In the genomic region with DNA sequence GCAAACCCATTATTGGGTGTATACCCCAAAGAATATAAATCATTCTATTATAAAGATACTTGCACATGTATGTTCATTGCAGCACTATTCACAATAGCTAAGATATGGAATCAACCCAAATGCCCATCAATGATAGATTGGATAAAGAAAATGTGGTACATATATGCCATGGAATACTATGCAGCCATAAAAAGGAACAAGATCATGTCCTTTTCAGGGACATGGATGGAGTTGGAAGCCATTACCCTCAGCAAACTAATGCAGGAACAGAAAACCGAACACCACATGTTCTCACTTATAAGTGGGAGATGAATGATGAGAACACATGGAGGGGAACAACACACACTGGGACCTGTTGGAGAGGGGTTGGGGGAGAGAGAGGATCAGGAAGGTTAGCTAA, we compare ENCODE assay signal across 6 cellular contexts. TPM values are rescaled to one million over a fixed set of nuclear protein-coding genes. Genes with fewer than 3 reads are reported as not detected.
"Had no signal": no experiment of that assay in that cellular context is flagged by ENCODE, and none has a peak within 500 bp of the region (broad histone marks: within the 10 kb centered on the region; RNA-seq: fewer than 3 reads in every experiment).

No MANE protein-coding gene starts in this region.

RNA-seq across cellular contexts. Expression of gene CD84, which starts 16.1 kb away (rescaled TPM):
- total RNA-seq: lung microvascular endothelial cell, myocyte, osteocyte had no signal
- polyA plus RNA-seq: keratinocyte had no signal

RNA-seq across cellular contexts. Expression of gene SLAMF6, which starts 40.2 kb away (rescaled TPM):
- total RNA-seq: lung microvascular endothelial cell, myocyte, occipital lobe, osteocyte, temporal lobe had no signal
- polyA plus RNA-seq: keratinocyte had no signal
